In the genomic region with DNA sequence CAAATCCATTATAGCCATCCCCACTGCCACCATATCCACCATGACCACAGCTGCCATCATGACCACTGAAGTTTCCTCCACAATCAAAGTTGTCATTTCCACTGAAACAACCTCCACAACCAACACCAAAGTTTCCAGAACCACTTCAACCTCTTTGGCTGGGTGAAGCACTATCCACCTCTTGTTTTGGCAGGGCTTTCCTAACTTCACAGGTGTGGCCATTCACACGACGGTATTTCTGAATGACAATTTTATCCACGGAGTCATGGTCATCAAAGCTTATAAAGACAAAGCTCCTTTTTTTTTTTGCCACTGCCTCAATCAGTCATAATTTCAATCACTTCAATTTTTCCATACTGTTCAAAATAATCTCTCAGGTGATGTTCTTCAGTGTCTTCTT, we compare ENCODE assay signal across 30 cellular contexts.
"Had no signal": no experiment of that assay in that cellular context is flagged by ENCODE, and none has a peak within 500 bp of the region (broad histone marks: within the 10 kb centered on the region; RNA-seq: fewer than 3 reads in every experiment).

No MANE protein-coding gene starts in this region.

- H3K27ac Mint-ChIP-seq: nephron; neural progenitor cell; progenitor cell of endocrine pancreas; stimulated activated memory B cell treated with anti-CD40 and anti-IgM and Interleukin-4, amounts not matched to agents 10 μg/mL and 1 μg/mL and 100 μg/mL, for 72 hours; type B pancreatic cell had no signal

- H3K9ac ChIP-seq: neural progenitor cell, parathyroid adenoma had no signal

- DNase-seq: naive thymus-derived CD4-positive, alpha-beta T cell; occipital lobe; ovary; posterior cingulate gyrus; psoas muscle; right cardiac atrium; right lobe of liver; sigmoid colon; spleen; stimulated activated CD4-positive, alpha-beta T cell treated with anti-CD3 and anti-CD28 coated beads, Interleukin-12 subunit alpha, Interleukin-12 subunit beta, amount 100 ng/mL, for 4 hours; stimulated activated CD4-positive, alpha-beta T cell treated with anti-CD3 and anti-CD28 coated beads, Interleukin-1b, Interleukin-23, amount 100 ng/mL, for 48 hours; stimulated activated CD4-positive, alpha-beta T cell treated with anti-CD3 and anti-CD28 coated beads, Interleukin-4, amount 100 ng/mL, for 1 hour; stimulated activated CD4-positive, alpha-beta T cell treated with anti-CD3 and anti-CD28 coated beads, Interleukin-4, amount 100 ng/mL, for 4 hours; stimulated activated CD8-positive, alpha-beta memory T cell treated with anti-CD3 and anti-CD28 coated beads, Interleukin-4, amount 100 ng/mL, for 48 hours; stimulated activated naive CD4-positive, alpha-beta T cell; stimulated activated naive CD8-positive, alpha-beta T cell treated with anti-CD3 and anti-CD28 coated beads, Interleukin-15, Interleukin-2, amounts not matched to agents 100 U/mL and 50 U/mL, for 24 hours; substantia nigra; testis; tibial artery; transverse colon; upper lobe of right lung; uterus had no signal

- H3K36me3 Mint-ChIP-seq: neural progenitor cell; stimulated activated memory B cell treated with anti-CD40 and anti-IgM and Interleukin-4, amounts not matched to agents 10 μg/mL and 1 μg/mL and 100 μg/mL, for 72 hours; type B pancreatic cell had no signal

- H3K27me3 Mint-ChIP-seq: progenitor cell of endocrine pancreas, type B pancreatic cell had no signal

- H3K4me3 Mint-ChIP-seq: naive thymus-derived CD4-positive, alpha-beta T cell; nephron; neural progenitor cell; stimulated activated memory B cell treated with anti-CD40 and anti-IgM and Interleukin-4, amounts not matched to agents 10 μg/mL and 1 μg/mL and 100 μg/mL, for 72 hours; type B pancreatic cell had no signal

- H3K9me3 ChIP-seq: ovary, psoas muscle, right lobe of liver, sigmoid colon, suprapubic skin, testis, transverse colon, upper lobe of right lung, uterus had no signal

- H3K4me2 ChIP-seq: neural progenitor cell, smooth muscle cell had no signal

- H3K79me2 ChIP-seq: parathyroid adenoma had no signal

- H3K4me1 ChIP-seq: neural progenitor cell, parathyroid adenoma, sigmoid colon, suprapubic skin, testis, transverse colon, upper lobe of right lung had no signal

- ATAC-seq: naive thymus-derived CD4-positive, alpha-beta T cell; psoas muscle; right cardiac atrium; right lobe of liver; stimulated activated memory B cell treated with anti-CD40 and anti-IgM and Interleukin-4, amounts not matched to agents 10 μg/mL and 1 μg/mL and 100 μg/mL, for 72 hours; stimulated activated naive CD8-positive, alpha-beta T cell treated with anti-CD3 and anti-CD28 coated beads, Interleukin-15, Interleukin-2, amounts not matched to agents 100 U/mL and 50 U/mL, for 24 hours; upper lobe of right lung had no signal

- H2AFZ ChIP-seq: neural progenitor cell, parathyroid adenoma had no signal

- H3K4me1 Mint-ChIP-seq: naive thymus-derived CD4-positive, alpha-beta T cell; stimulated activated memory B cell treated with anti-CD40 and anti-IgM and Interleukin-4, amounts not matched to agents 10 μg/mL and 1 μg/mL and 100 μg/mL, for 72 hours had no signal

- H3K36me3 ChIP-seq: neural progenitor cell, ovary, right lobe of liver, sigmoid colon, spleen, suprapubic skin, tibial artery, transverse colon, upper lobe of right lung, uterus had no signal

- H3K27me3 ChIP-seq: neural progenitor cell, ovary, right lobe of liver, sigmoid colon, spleen, suprapubic skin, testis, tibial artery, transverse colon, upper lobe of right lung, uterus had no signal

- H3K4me3 ChIP-seq: neural progenitor cell, ovary, psoas muscle, right lobe of liver, sigmoid colon, smooth muscle cell, spleen, suprapubic skin, testis, tibial artery, transverse colon, upper lobe of right lung, uterus had no signal

- H3K27ac ChIP-seq: neural progenitor cell, ovary, parathyroid adenoma, psoas muscle, right lobe of liver, sigmoid colon, spleen, suprapubic skin, testis, tibial artery, transverse colon, upper lobe of right lung, uterus had no signal
